9 cellular contexts compared by ENCODE assay signal in genomic region chr11:128172046-128172878, GRCh38.
DNase-seq lines count a peak whose midpoint lies in the region; ATAC-seq and TF ChIP-seq lines count a peak whose summit lies in the region.
"Had no signal": no experiment of that assay in that cellular context is flagged by ENCODE, and none has a peak within 500 bp of the region (broad histone marks: within the 10 kb centered on the region; RNA-seq: fewer than 3 reads in every experiment).

No MANE protein-coding gene starts in this region.

- no peaks in the 10 kb centered on the region for H3K9me3 ChIP-seq in T-helper 17 cell (ENCODE audit: control insufficient read depth, low read length, poor library complexity, severe bottlenecking)
- H3K9me3 ChIP-seq in right atrium auricular region: no peaks in the 10 kb centered on the region
- no peaks in the 10 kb centered on the region for H3K9me3 ChIP-seq in sigmoid colon

- H3K27ac ChIP-seq in right atrium auricular region: no peak overlapping the region
- no peak overlapping the region for H3K27ac ChIP-seq in sigmoid colon

- DNase-seq in Caki2 (ENCODE audit: low read depth) (peak; percentile 31), H7 (peak; percentile 34), NCI-H128 (lab: John Stamatoyannopoulos, UW; ENCODE audit: unreplicated experiment) (peak; percentile 37), T-helper 17 cell (peak; percentile 58 to 84 (median 63)), amygdala (lab: John Stamatoyannopoulos, UW) (peak in 48 of 56 donors; percentile 2 to 87 (median 34)), right atrium auricular region (ENCODE audit: low spot score) (peak; percentile 91), sigmoid colon (peak; percentile 86)

- H3K4me1 Mint-ChIP-seq in T-helper 17 cell: peaks cover 8% of the 10 kb centered on the region

- no peak overlapping the region for H3K4me3 Mint-ChIP-seq in T-helper 17 cell
- H3K4me3 Mint-ChIP-seq: activated naive CD4-positive, alpha-beta T cell treated with anti-CD3 and anti-CD28 coated beads, Interleukin-2, amount 50 U/mL, for 24 hours had no signal

- H3K27ac Mint-ChIP-seq in T-helper 17 cell: peak overlapping the region; percentile 32
- H3K27ac Mint-ChIP-seq: activated naive CD4-positive, alpha-beta T cell treated with anti-CD3 and anti-CD28 coated beads, Interleukin-2, amount 50 U/mL, for 24 hours had no signal

- intact Hi-C loops in sigmoid colon (cut with DNase I): loop anchor here (1.0 to 5.0 kb wide), 3 partner anchors 115 to 659 kb away; no protein-coding TSS in a partner anchor

- no peak for TF ChIP-seq EP300 in sigmoid colon (IDR thresholded peaks at IDR 0.05)

- WGBS in sigmoid colon, 2 donors: 36 to 45% methylated on average over 4 of the region's 4 CpGs

- TF ChIP-seq POLR2A in sigmoid colon (IDR thresholded peaks at IDR 0.05): no peak

- no peak overlapping the region for H3K4me3 ChIP-seq in H7 (ENCODE audit: insufficient read depth, low read depth, low read length)
- no peak overlapping the region for H3K4me3 ChIP-seq in right atrium auricular region
- no peak overlapping the region for H3K4me3 ChIP-seq in sigmoid colon

- H3K4me1 ChIP-seq in right atrium auricular region: peaks cover 0 to 5% of the 10 kb centered on the region in 2 donors
- no peaks in the 10 kb centered on the region for H3K4me1 ChIP-seq in sigmoid colon

- H3K27me3 Mint-ChIP-seq in T-helper 17 cell: peaks cover 20% of the 10 kb centered on the region
- H3K27me3 Mint-ChIP-seq: activated naive CD4-positive, alpha-beta T cell treated with anti-CD3 and anti-CD28 coated beads, Interleukin-2, amount 50 U/mL, for 24 hours had no signal

- no peaks in the 10 kb centered on the region for H3K27me3 ChIP-seq in H7 (ENCODE audit: control insufficient read depth, insufficient read depth, low read length)
- peaks cover 0 to 2% of the 10 kb centered on the region in 2 donors for H3K27me3 ChIP-seq in right atrium auricular region
- no peaks in the 10 kb centered on the region for H3K27me3 ChIP-seq in sigmoid colon

- TF ChIP-seq CTCF in right atrium auricular region (IDR thresholded peaks at IDR 0.05) (peak; percentile 71 to 84), sigmoid colon (IDR thresholded peaks at IDR 0.05) (peak; percentile 60 to 70 (median 64))

- peaks cover 2% of the 10 kb centered on the region for H3K36me3 Mint-ChIP-seq in T-helper 17 cell (ENCODE audit: low read depth)
- H3K36me3 Mint-ChIP-seq: activated naive CD4-positive, alpha-beta T cell treated with anti-CD3 and anti-CD28 coated beads, Interleukin-2, amount 50 U/mL, for 24 hours had no signal

- ATAC-seq in T-helper 17 cell: peak; percentile 74
- no peak for ATAC-seq in GM21360 (IDR thresholded peaks at IDR 0.05; ENCODE audit: unreplicated experiment)

- H3K36me3 ChIP-seq in H7 (replicated peaks; ENCODE audit: control insufficient read depth, insufficient read depth, low read length) (no peaks in the 10 kb centered on the region), right atrium auricular region (no peaks in the 10 kb centered on the region), sigmoid colon (no peaks in the 10 kb centered on the region)

- in situ Hi-C loops in Caki2 (cut with HindIII; ENCODE audit: low pct_unique_long_range_greater_than_20kb, low sequenced_read_pairs): no loop called here

Comparison
In these comparisons a context has a peak if more than half of its experiments do, and no peak if none do; other contexts are left out.
1. DNase-seq: peak in every context shown above with its lines; median percentile 91 in right atrium auricular region; 86 in sigmoid colon; 63 in T-helper 17 cell; 37 in NCI-H128; 34 in H7; 34 in amygdala; 31 in Caki2.